1 cellular context compared by ENCODE assay signal in genomic region chr10:43458227-43458626, GRCh38.
TF ChIP-seq lines count a peak whose summit lies in the region.

No MANE protein-coding gene starts in this region.

TF ChIP-seq in H1, 55 proteins besides CTCF, POLR2A, EP300 and RAD21:
- peak; percentile 26 for TF ChIP-seq NANOG (IDR thresholded peaks at IDR 0.05; ENCODE audit: insufficient read depth, low read depth, low read length, poor library complexity, severe bottlenecking)
- no peak for TF ChIP-seq BRCA1 (IDR thresholded peaks at IDR 0.05; ENCODE audit: low read depth, low read length)
TF ChIP-seq in H1: peak in this region for 1.
